Comparison of ENCODE assay signal across 15 cellular contexts in genomic region chr2:3542107-3542506, GRCh38. TPM values are rescaled to one million over a fixed set of nuclear protein-coding genes. Genes with fewer than 3 reads are reported as not detected.
DNase-seq lines count a peak whose midpoint lies in the region; ATAC-seq, FAIRE-seq and TF ChIP-seq lines count a peak whose summit lies in the region.
"Had no signal": no experiment of that assay in that cellular context is flagged by ENCODE, and none has a peak within 500 bp of the region (broad histone marks: within the 10 kb centered on the region; RNA-seq: fewer than 3 reads in every experiment).

No MANE protein-coding gene starts in this region.

- no peak for ATAC-seq in activated CD4-positive, alpha-beta T cell treated with anti-CD3 and anti-CD28 coated beads for 36 hours
- ATAC-seq in left ventricle myocardium superior (no peak), K562 (no peak)
- ATAC-seq: GM23338 had no signal

- H3K9me1 ChIP-seq in K562 (ENCODE audit: control insufficient read depth, insufficient read depth, low read length) = no peaks in the 10 kb centered on the region

- intact Hi-C loops in activated CD4-positive, alpha-beta T cell treated with anti-CD3 and anti-CD28 coated beads for 36 hours (cut with DNase I, micrococcal nuclease) = no loop called here
- intact Hi-C loops in left ventricle myocardium inferior (cut with micrococcal nuclease) = no loop called here
- intact Hi-C loops in left ventricle myocardium superior (cut with micrococcal nuclease) = no loop called here
- intact Hi-C loops in K562 (cut with micrococcal nuclease) = no loop called here

- CTCF ChIA-PET in activated CD4-positive, alpha-beta T cell treated with anti-CD3 and anti-CD28 coated beads for 36 hours (lab: Charles Lee) = interaction anchor here (0.6 to 1.8 kb wide), 2 partner anchors 12 to 66 kb away, joined by 3 to 6 read pairs; no protein-coding TSS in a partner anchor
- CTCF ChIA-PET in activated CD4-positive, alpha-beta T cell treated with anti-CD3 and anti-CD28 coated beads, Interleukin-2, amount 10 ng/mL, durations not matched to agents 7 days and 5 days (lab: Charles Lee) = no interaction called here
- CTCF ChIA-PET in K562 (lab: Yijun Ruan, JAX; ENCODE audit: low intra/inter-chr PET ratio) = no interaction called here

- TF ChIP-seq RAD21 in K562 (CRISPR knock-in tag; conservative IDR thresholded peaks at IDR 0.05 in 1 of 2, IDR thresholded peaks at IDR 0.05 in 1 of 2) = no peak

- peaks cover 4% of the 10 kb centered on the region for H3K79me2 ChIP-seq in K562 (ENCODE audit: control insufficient read depth, insufficient read depth, low read length)

- TF ChIP-seq EP300 in K562 (IDR thresholded peaks at IDR 0.05; ENCODE audit: low read length) = no peak

- H3K9me3 ChIP-seq in left ventricle myocardium inferior (replicated peaks) (no peaks in the 10 kb centered on the region), K562 (replicated peaks; ENCODE audit: control insufficient read depth, insufficient read depth, low read depth, low read length) (no peaks in the 10 kb centered on the region)
- H3K9me3 ChIP-seq: BLaER1 treated with 17β-estradiol and CSF1 and Interleukin-3, amounts not matched to agents 10 nM and 100 nM had no signal

- H3K27ac ChIP-seq in left ventricle myocardium inferior (replicated peaks) = peak overlapping the region; percentile 80
- H3K27ac ChIP-seq in K562 (ENCODE audit: extremely low read depth, low read depth, low read length) = no peak overlapping the region
- H3K27ac ChIP-seq: 22Rv1; BLaER1 treated with 17β-estradiol and CSF1 and Interleukin-3, amounts not matched to agents 10 nM and 100 nM had no signal

- in situ Hi-C loops in K562 (cut with MboI) = no loop called here

- no peak overlapping the region for H2AFZ ChIP-seq in K562 (ENCODE audit: low read depth, low read length)
- H2AFZ ChIP-seq: GM23338 had no signal

- POLR2A ChIA-PET in activated CD4-positive, alpha-beta T cell treated with anti-CD3 and anti-CD28 coated beads for 36 hours (lab: Charles Lee) = no interaction called here
- POLR2A ChIA-PET in activated CD4-positive, alpha-beta T cell treated with anti-CD3 and anti-CD28 coated beads, Interleukin-2, amount 10 ng/mL, durations not matched to agents 7 days and 5 days (lab: Charles Lee) = no interaction called here
- POLR2A ChIA-PET in K562 (lab: Yijun Ruan, JAX) = no interaction called here

- WGBS in K562 (ENCODE audit: insufficient coverage, low coverage, missing lambda C conversion rate) = 87% methylated on average over 5 of the region's 5 CpGs

- H3K9ac ChIP-seq in K562 (ENCODE audit: insufficient read depth in 1 of 2, low read depth in 2 of 2, low read length in 2 of 2) = no peak overlapping the region

- TF ChIP-seq POLR2A in K562 (conservative IDR thresholded peaks at IDR 0.05) = no peak

- H3K4me1 Mint-ChIP-seq in activated CD4-positive, alpha-beta T cell treated with anti-CD3 and anti-CD28 coated beads for 36 hours = no peaks in the 10 kb centered on the region
- no peaks in the 10 kb centered on the region for H3K4me1 Mint-ChIP-seq in activated CD4-positive, alpha-beta T cell treated with anti-CD3 and anti-CD28 coated beads, Interleukin-2, amount 10 ng/mL, durations not matched to agents 7 days and 5 days
- H3K4me1 Mint-ChIP-seq: GM23338 had no signal

- no peaks in the 10 kb centered on the region for H4K20me1 ChIP-seq in K562 (replicated peaks; ENCODE audit: control insufficient read depth, insufficient read depth, low read length)

- H3K27me3 Mint-ChIP-seq in activated CD4-positive, alpha-beta T cell treated with anti-CD3 and anti-CD28 coated beads for 36 hours = no peaks in the 10 kb centered on the region
- no peaks in the 10 kb centered on the region for H3K27me3 Mint-ChIP-seq in activated CD4-positive, alpha-beta T cell treated with anti-CD3 and anti-CD28 coated beads, Interleukin-2, amount 10 ng/mL, durations not matched to agents 7 days and 5 days
- H3K27me3 Mint-ChIP-seq: CD4-positive, CD25-positive, alpha-beta regulatory T cell had no signal

- H3K4me3 Mint-ChIP-seq in activated CD4-positive, alpha-beta T cell treated with anti-CD3 and anti-CD28 coated beads for 36 hours = no peak overlapping the region
- no peak overlapping the region for H3K4me3 Mint-ChIP-seq in activated CD4-positive, alpha-beta T cell treated with anti-CD3 and anti-CD28 coated beads, Interleukin-2, amount 10 ng/mL, durations not matched to agents 7 days and 5 days
- H3K4me3 Mint-ChIP-seq: CD4-positive, CD25-positive, alpha-beta regulatory T cell; GM23338 had no signal

- H3K4me3 ChIP-seq in left ventricle myocardium inferior (no peak overlapping the region), K562 (no peak overlapping the region)
- H3K4me3 ChIP-seq: BLaER1 treated with 17β-estradiol and CSF1 and Interleukin-3, amounts not matched to agents 10 nM and 100 nM; GM23338 had no signal

- H3K36me3 Mint-ChIP-seq in activated CD4-positive, alpha-beta T cell treated with anti-CD3 and anti-CD28 coated beads for 36 hours (ENCODE audit: low read depth) = peaks cover 50% of the 10 kb centered on the region
- peaks cover 40% of the 10 kb centered on the region for H3K36me3 Mint-ChIP-seq in activated CD4-positive, alpha-beta T cell treated with anti-CD3 and anti-CD28 coated beads, Interleukin-2, amount 10 ng/mL, durations not matched to agents 7 days and 5 days (ENCODE audit: low read depth)

- peaks cover 13% of the 10 kb centered on the region for H3K4me1 ChIP-seq in left ventricle myocardium inferior
- peaks cover 0 to under 1% of the 10 kb centered on the region in 2 experiments; a peak in 2 of 5 replicates for H3K4me1 ChIP-seq in K562 (replicated peaks in 1 of 2; ENCODE audit: control insufficient read depth in 2 of 2, insufficient read depth in 2 of 2, low read length in 2 of 2)

- H3K36me3 ChIP-seq in left ventricle myocardium inferior (peaks cover 62% of the 10 kb centered on the region), K562 (ENCODE audit: control insufficient read depth, insufficient read depth, low read length) (peaks cover 71% of the 10 kb centered on the region)

- no peak for FAIRE-seq in K562 (lab: Jason Lieb, UNC)
- FAIRE-seq: GM18507 had no signal

- no peak for DNase-seq in activated CD4-positive, alpha-beta T cell treated with anti-CD3 and anti-CD28 coated beads for 36 hours
- no peak for DNase-seq in activated CD4-positive, alpha-beta T cell treated with anti-CD3 and anti-CD28 coated beads, Interleukin-2, amount 10 ng/mL, durations not matched to agents 7 days and 5 days
- DNase-seq in left ventricle myocardium inferior (no peak), left ventricle myocardium superior (no peak), K562 (ENCODE audit: extremely low read depth in 1 of 4, low spot score in 3 of 4) (no peak), cerebellar nuclear complex (lab: John Stamatoyannopoulos, UW) (no peak), pons (ENCODE audit: low spot score) (no peak)
- DNase-seq: CD4-positive, CD25-positive, alpha-beta regulatory T cell; DMS 273 treated with DMSO at 0.1 percent for 48 hours; H7 had no signal

- BruUV-seq in K562 (replicated peaks; lab: Mats Ljungman, UMichigan) = no TSS peak

- H3K27ac Mint-ChIP-seq in activated CD4-positive, alpha-beta T cell treated with anti-CD3 and anti-CD28 coated beads for 36 hours = peak overlapping the region; percentile 15
- no peak overlapping the region for H3K27ac Mint-ChIP-seq in activated CD4-positive, alpha-beta T cell treated with anti-CD3 and anti-CD28 coated beads, Interleukin-2, amount 10 ng/mL, durations not matched to agents 7 days and 5 days
- H3K27ac Mint-ChIP-seq: CD4-positive, CD25-positive, alpha-beta regulatory T cell; GM23338 had no signal

- no peak overlapping the region for H3K4me2 ChIP-seq in K562 (ENCODE audit: insufficient read depth, low read length)
- H3K4me2 ChIP-seq: BLaER1 treated with 17β-estradiol and CSF1 and Interleukin-3, amounts not matched to agents 10 nM and 100 nM; GM23338 had no signal

- no peaks in the 10 kb centered on the region for H3K27me3 ChIP-seq in left ventricle myocardium inferior (ENCODE audit: low read depth)
- H3K27me3 ChIP-seq in K562 (ENCODE audit: control insufficient read depth in 2 of 2, insufficient read depth in 2 of 2, low read length in 2 of 2) = no peaks in the 10 kb centered on the region
- H3K27me3 ChIP-seq: BLaER1 treated with 17β-estradiol and CSF1 and Interleukin-3, amounts not matched to agents 10 nM and 100 nM had no signal

- H3K9me3 Mint-ChIP-seq in activated CD4-positive, alpha-beta T cell treated with anti-CD3 and anti-CD28 coated beads for 36 hours (ENCODE audit: low read depth) = no peaks in the 10 kb centered on the region
- no peaks in the 10 kb centered on the region for H3K9me3 Mint-ChIP-seq in activated CD4-positive, alpha-beta T cell treated with anti-CD3 and anti-CD28 coated beads, Interleukin-2, amount 10 ng/mL, durations not matched to agents 7 days and 5 days
- H3K9me3 Mint-ChIP-seq: CD4-positive, CD25-positive, alpha-beta regulatory T cell; GM23338 had no signal

- no peak for TF ChIP-seq CTCF in left ventricle myocardium inferior (IDR thresholded peaks at IDR 0.05; ENCODE audit: borderline replicate concordance)
- no peak for TF ChIP-seq CTCF in K562 (IDR thresholded peaks at IDR 0.05 in 2 of 3, conservative IDR thresholded peaks at IDR 0.05 in 1 of 3; ENCODE audit: insufficient read depth in 2 of 3, low read depth in 1 of 3, low read length in 3 of 3)

RNA-seq across cellular contexts. Expression of gene RNASEH1, which starts 16.0 kb away (rescaled TPM):
- total RNA-seq in activated CD4-positive, alpha-beta T cell treated with anti-CD3 and anti-CD28 coated beads for 36 hours = 10 to 100 TPM; 14.6 to 24.0 TPM
- total RNA-seq in activated CD4-positive, alpha-beta T cell treated with anti-CD3 and anti-CD28 coated beads, Interleukin-2, amount 10 ng/mL, durations not matched to agents 7 days and 5 days = 10 to 100 TPM; 18.7 to 26.0 TPM
- total RNA-seq in left ventricle myocardium inferior = 20.9 TPM
- 22.9 TPM for total RNA-seq in left ventricle myocardium superior
- total RNA-seq in K562 (2011; cell fraction: chromatin; rRNA removed; ENCODE audit: low replicate concordance) = 18.2 and 25.1 TPM in 2 replicates
- 21.2 and 21.8 TPM in 2 replicates for total RNA-seq in K562 (2011; cell fraction: nucleolus; rRNA removed)
- total RNA-seq in K562 (2011; cell fraction: nucleoplasm; rRNA removed) = 16.9 and 21.5 TPM in 2 replicates
- total RNA-seq in K562 (2014; rRNA removed) = 46.5 and 46.8 TPM in 2 replicates
- total RNA-seq in K562 (2014; rRNA removed; fragmentation: Illumina TruSeq; extraction: Trizol) = 40.8 and 42.8 TPM in 2 replicates
- 47.1 and 47.5 TPM in 2 replicates for total RNA-seq in K562 (2015; rRNA removed; fragmentation: Illumina TruSeq; extraction: Trizol)
- total RNA-seq in K562 (2021) = 44.1 and 45.6 TPM in 2 replicates
- 21.7 and 25.7 TPM in 2 replicates for polyA plus RNA-seq in K562 (2011; rRNA removed)
- 13.4 and 16.5 TPM in 2 replicates for polyA plus RNA-seq in K562 (2011; cell fraction: cytosol; rRNA removed)
- polyA plus RNA-seq in K562 (2011; cell fraction: nucleus; rRNA removed) = 19.4 and 20.6 TPM in 2 replicates
- 19.1 and 35.8 TPM in 2 replicates for polyA plus RNA-seq in K562 (2012)
- 34.7 and 35.3 TPM in 2 replicates for polyA plus RNA-seq in K562 (2014; fragmentation: Illumina TruSeq; extraction: Trizol)
- polyA plus RNA-seq in K562 (2014; fragmentation: Nextera tagmentation; extraction: Ambion mirVana) = 10 to 100 TPM; 27.5 to 32.7 TPM
- polyA plus RNA-seq in K562 (2014; rRNA removed) = 46.8 and 47.9 TPM in 2 replicates
- 20.3 and 20.5 TPM in 2 replicates for polyA minus RNA-seq in K562 (2011; rRNA and poly(A)+ RNA removed)
- 14.8 and 18.3 TPM in 2 replicates for polyA minus RNA-seq in K562 (2011; cell fraction: cytosol; rRNA and poly(A)+ RNA removed)
- polyA minus RNA-seq in K562 (2011; cell fraction: nucleus; rRNA and poly(A)+ RNA removed) = 14.9 and 20.8 TPM in 2 replicates

RNA-seq across cellular contexts. Expression of gene ADI1, which starts 22.8 kb away (rescaled TPM):
- 10 to 100 TPM; 32.3 to 33.3 TPM for total RNA-seq in activated CD4-positive, alpha-beta T cell treated with anti-CD3 and anti-CD28 coated beads for 36 hours
- 10 to 100 TPM; 45.7 to 48.2 TPM for total RNA-seq in activated CD4-positive, alpha-beta T cell treated with anti-CD3 and anti-CD28 coated beads, Interleukin-2, amount 10 ng/mL, durations not matched to agents 7 days and 5 days
- total RNA-seq in left ventricle myocardium inferior = 195 TPM
- total RNA-seq in left ventricle myocardium superior = 153 TPM
- 8.2 and 11.8 TPM in 2 replicates for total RNA-seq in K562 (2011; cell fraction: chromatin; rRNA removed; ENCODE audit: low replicate concordance)
- 5.8 and 8.0 TPM in 2 replicates for total RNA-seq in K562 (2011; cell fraction: nucleolus; rRNA removed)
- 12.0 and 24.3 TPM in 2 replicates for total RNA-seq in K562 (2011; cell fraction: nucleoplasm; rRNA removed)
- 26.7 and 29.2 TPM in 2 replicates for total RNA-seq in K562 (2014; rRNA removed)
- 25.7 and 27.1 TPM in 2 replicates for total RNA-seq in K562 (2014; rRNA removed; fragmentation: Illumina TruSeq; extraction: Trizol)
- total RNA-seq in K562 (2015; rRNA removed; fragmentation: Illumina TruSeq; extraction: Trizol) = 48.0 and 51.0 TPM in 2 replicates
- total RNA-seq in K562 (2021) = 31.6 and 34.7 TPM in 2 replicates
- 17.6 and 23.6 TPM in 2 replicates for polyA plus RNA-seq in K562 (2011; rRNA removed)
- polyA plus RNA-seq in K562 (2011; cell fraction: cytosol; rRNA removed) = 12.7 and 15.2 TPM in 2 replicates
- polyA plus RNA-seq in K562 (2011; cell fraction: nucleus; rRNA removed) = 11.6 and 15.2 TPM in 2 replicates
- 33.2 and 37.1 TPM in 2 replicates for polyA plus RNA-seq in K562 (2012)
- 31.4 and 33.7 TPM in 2 replicates for polyA plus RNA-seq in K562 (2014; fragmentation: Illumina TruSeq; extraction: Trizol)
- polyA plus RNA-seq in K562 (2014; fragmentation: Nextera tagmentation; extraction: Ambion mirVana) = 1 to 10 TPM; 6.1 to 6.6 TPM
- polyA plus RNA-seq in K562 (2014; rRNA removed) = 20.6 and 21.6 TPM in 2 replicates
- 18.8 and 22.8 TPM in 2 replicates for polyA minus RNA-seq in K562 (2011; rRNA and poly(A)+ RNA removed)
- 12.2 and 12.5 TPM in 2 replicates for polyA minus RNA-seq in K562 (2011; cell fraction: cytosol; rRNA and poly(A)+ RNA removed)
- polyA minus RNA-seq in K562 (2011; cell fraction: nucleus; rRNA and poly(A)+ RNA removed) = 4.2 and 7.2 TPM in 2 replicates

RNA-seq across cellular contexts. Expression of gene RPS7, which starts 33.0 kb away (rescaled TPM):
- total RNA-seq in activated CD4-positive, alpha-beta T cell treated with anti-CD3 and anti-CD28 coated beads for 36 hours = 1,000 to 10,000 TPM; 1,481 to 1,840 TPM
- 1,000 to 10,000 TPM; 1,311 to 1,331 TPM for total RNA-seq in activated CD4-positive, alpha-beta T cell treated with anti-CD3 and anti-CD28 coated beads, Interleukin-2, amount 10 ng/mL, durations not matched to agents 7 days and 5 days
- total RNA-seq in left ventricle myocardium inferior = 583 TPM
- total RNA-seq in left ventricle myocardium superior = 574 TPM
- total RNA-seq in K562 (2011; cell fraction: chromatin; rRNA removed; ENCODE audit: low replicate concordance) = 147 and 178 TPM in 2 replicates
- total RNA-seq in K562 (2011; cell fraction: nucleolus; rRNA removed) = 248 and 275 TPM in 2 replicates
- 393 and 713 TPM in 2 replicates for total RNA-seq in K562 (2011; cell fraction: nucleoplasm; rRNA removed)
- total RNA-seq in K562 (2014; rRNA removed) = 2,103 and 2,507 TPM in 2 replicates
- 3,088 and 3,235 TPM in 2 replicates for total RNA-seq in K562 (2014; rRNA removed; fragmentation: Illumina TruSeq; extraction: Trizol)
- total RNA-seq in K562 (2015; rRNA removed; fragmentation: Illumina TruSeq; extraction: Trizol) = 4,033 and 4,169 TPM in 2 replicates
- total RNA-seq in K562 (2021) = 2,201 and 2,441 TPM in 2 replicates
- polyA plus RNA-seq in K562 (2011; rRNA removed) = 2,427 and 2,760 TPM in 2 replicates
- 843 and 1,466 TPM in 2 replicates for polyA plus RNA-seq in K562 (2011; cell fraction: cytosol; rRNA removed)
- polyA plus RNA-seq in K562 (2011; cell fraction: nucleus; rRNA removed) = 522 and 963 TPM in 2 replicates
- polyA plus RNA-seq in K562 (2012) = 1,908 and 2,807 TPM in 2 replicates
- polyA plus RNA-seq in K562 (2014; fragmentation: Illumina TruSeq; extraction: Trizol) = 2,675 and 2,931 TPM in 2 replicates
- polyA plus RNA-seq in K562 (2014; fragmentation: Nextera tagmentation; extraction: Ambion mirVana) = 1,000 to 10,000 TPM; 2,718 to 3,051 TPM
- polyA plus RNA-seq in K562 (2014; rRNA removed) = 2,676 and 2,779 TPM in 2 replicates
- polyA minus RNA-seq in K562 (2011; rRNA and poly(A)+ RNA removed) = 462 and 473 TPM in 2 replicates
- polyA minus RNA-seq in K562 (2011; cell fraction: cytosol; rRNA and poly(A)+ RNA removed) = 394 and 466 TPM in 2 replicates
- 97.9 and 170 TPM in 2 replicates for polyA minus RNA-seq in K562 (2011; cell fraction: nucleus; rRNA and poly(A)+ RNA removed)

RNA-seq across cellular contexts. Expression of gene COLEC11, which starts 52.8 kb away (rescaled TPM):
- under 1 TPM; 0.18 to 0.37 TPM for total RNA-seq in activated CD4-positive, alpha-beta T cell treated with anti-CD3 and anti-CD28 coated beads for 36 hours
- total RNA-seq in activated CD4-positive, alpha-beta T cell treated with anti-CD3 and anti-CD28 coated beads, Interleukin-2, amount 10 ng/mL, durations not matched to agents 7 days and 5 days = under 1 TPM in 1 of 2 experiments, not detected in 1; 0.35 TPM
- 4.9 TPM for total RNA-seq in left ventricle myocardium inferior
- 2.1 TPM for total RNA-seq in left ventricle myocardium superior
- total RNA-seq in K562 (2011; cell fraction: chromatin; rRNA removed; ENCODE audit: low replicate concordance) = 2.0 and 3.4 TPM in 2 replicates
- total RNA-seq in K562 (2011; cell fraction: nucleolus; rRNA removed) = 3.3 and 3.7 TPM in 2 replicates
- 3.4 and 3.7 TPM in 2 replicates for total RNA-seq in K562 (2011; cell fraction: nucleoplasm; rRNA removed)
- total RNA-seq in K562 (2014; rRNA removed) = 2.9 and 5.4 TPM in 2 replicates
- total RNA-seq in K562 (2014; rRNA removed; fragmentation: Illumina TruSeq; extraction: Trizol) = 0.67 and 0.98 TPM in 2 replicates
- total RNA-seq in K562 (2015; rRNA removed; fragmentation: Illumina TruSeq; extraction: Trizol) = 2.0 and 2.6 TPM in 2 replicates
- total RNA-seq in K562 (2021) = 2.9 and 4.3 TPM in 2 replicates
- 0.93 and 1.6 TPM in 2 replicates for polyA plus RNA-seq in K562 (2011; rRNA removed)
- 1.6 and 4.7 TPM in 2 replicates for polyA plus RNA-seq in K562 (2011; cell fraction: cytosol; rRNA removed)
- polyA plus RNA-seq in K562 (2011; cell fraction: nucleus; rRNA removed) = 0.69 and 1.5 TPM in 2 replicates
- polyA plus RNA-seq in K562 (2012) = 3.8 and 6.7 TPM in 2 replicates
- 1.8 and 3.2 TPM in 2 replicates for polyA plus RNA-seq in K562 (2014; fragmentation: Illumina TruSeq; extraction: Trizol)
- polyA plus RNA-seq in K562 (2014; fragmentation: Nextera tagmentation; extraction: Ambion mirVana) = under 1 TPM; 0.32 to 0.73 TPM
- polyA plus RNA-seq in K562 (2014; rRNA removed) = 3.3 and 4.3 TPM in 2 replicates
- polyA minus RNA-seq in K562 (2011; rRNA and poly(A)+ RNA removed) = 0.63 and 1.2 TPM in 2 replicates
- polyA minus RNA-seq in K562 (2011; cell fraction: cytosol; rRNA and poly(A)+ RNA removed) = not detected in 2 replicates
- 0.54 and 0.78 TPM in 2 replicates for polyA minus RNA-seq in K562 (2011; cell fraction: nucleus; rRNA and poly(A)+ RNA removed)
- total RNA-seq: CD4-positive, CD25-positive, alpha-beta regulatory T cell; Daoy; H7 had no signal
- polyA plus RNA-seq: CD4-positive, CD25-positive, alpha-beta regulatory T cell had no signal
